ENCODE assay signal across 8 cellular contexts in the genomic region with DNA sequence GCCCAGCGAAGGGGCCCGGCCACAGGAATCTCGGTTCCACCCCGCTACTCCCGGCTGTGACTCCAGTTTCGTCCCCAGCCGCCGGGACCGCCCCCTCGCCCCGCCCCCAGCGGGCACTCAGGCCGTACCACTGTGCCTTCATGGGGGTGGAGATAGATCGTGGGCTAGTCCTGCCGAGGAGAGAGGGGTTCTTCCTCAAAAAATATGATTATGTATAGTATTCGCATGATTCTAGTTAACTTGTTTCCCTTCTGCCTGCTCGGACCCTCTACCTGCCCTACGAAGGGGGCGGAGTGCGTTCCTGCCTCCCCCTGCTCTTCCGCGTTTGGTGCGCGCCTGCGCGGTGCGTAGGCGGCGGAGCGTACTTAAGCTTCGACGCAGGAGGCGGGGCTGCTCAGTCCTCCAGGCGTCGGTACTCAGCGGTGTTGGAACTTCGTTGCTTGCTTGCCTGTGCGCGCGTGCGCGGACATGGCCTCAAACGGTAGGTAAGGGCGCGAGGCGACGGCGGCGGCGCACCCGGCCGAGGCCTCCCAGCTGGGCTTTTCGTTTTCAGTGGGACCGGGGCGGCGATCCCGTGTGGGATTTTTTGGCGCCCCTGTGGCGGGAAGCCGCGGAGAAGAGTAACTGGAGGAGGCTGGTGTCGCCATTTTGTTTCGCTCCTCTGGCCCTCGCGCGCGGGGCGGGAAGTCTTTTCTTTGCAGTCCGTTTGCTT. TPM values are rescaled to one million over a fixed set of nuclear protein-coding genes. Genes with fewer than 3 reads are reported as not detected.
DNase-seq lines count a peak whose midpoint lies in the region; ATAC-seq and TF ChIP-seq lines count a peak whose summit lies in the region.

A gene (plus strand): TSS at position 393 of the 712 bp plus-strand sequence. CDS start 76 bp downstream, at position 469.

- peaks cover 21 to 56% of the 10 kb centered on the region in 2 donors for H3K4me1 ChIP-seq in left lung

- no peaks in the 10 kb centered on the region for H3K9me3 ChIP-seq in left lung

- intact Hi-C loops in left lung (cut with DNase I) = no loop called here

- H3K27me3 ChIP-seq in BJ (ENCODE audit: control insufficient read depth, insufficient read depth, low read length) (no peaks in the 10 kb centered on the region), left lung (no peaks in the 10 kb centered on the region)

- peak within 1 kb of the TSS; percentile 94 to 96 for H3K27ac ChIP-seq in left lung

- ATAC-seq in GM19324 (IDR thresholded peaks at IDR 0.05; ENCODE audit: low FRiP score, unreplicated experiment) (peak; percentile 85), HG03460 (IDR thresholded peaks at IDR 0.05; ENCODE audit: unreplicated experiment) (peak; percentile 48), left lung (peak; percentile 87)

- H3K36me3 ChIP-seq in BJ (ENCODE audit: control insufficient read depth, insufficient read depth, low read length) (peaks cover 8% of the 10 kb centered on the region), left lung (peaks cover 0 to 29% of the 10 kb centered on the region in 2 donors)

- POLR2A ChIA-PET in BJ (lab: Charles Lee) = interaction anchor here (0.5 to 2.1 kb wide), 13 partner anchors 9 to 689 kb away, joined by 3 to 20 read pairs (median 4); a partner anchor contains a TSS

- CTCF ChIA-PET in BJ (lab: Yijun Ruan, JAX) = interaction anchor here (0.8 to 2.5 kb wide), 5 partner anchors 21 to 309 kb away, joined by 3 to 9 read pairs (median 3); no protein-coding TSS in a partner anchor

- no peak for DNase-seq in BJ (ENCODE audit: low read depth)
- DNase-seq in NCI-H69 (lab: John Stamatoyannopoulos, UW) = peak; percentile 95
- peak; percentile 91 for DNase-seq in activated CD4-positive, alpha-beta T cell treated with anti-CD3 and anti-CD28 coated beads, Interleukin-2, amount 50 U/mL, for 1 hour
- DNase-seq in cortex of kidney (lab: John Stamatoyannopoulos, UW) = peak; percentile 57
- DNase-seq in left lung = peak; percentile 92 to 96
- peak; percentile 81 for DNase-seq in stimulated activated CD4-positive, alpha-beta T cell treated with anti-CD3 and anti-CD28 coated beads, Interleukin-2, amount 100 ng/mL, for 4 hours (ENCODE audit: low read depth)

- H3K4me3 ChIP-seq in BJ (ENCODE audit: low read depth, low read length) (peak within 1 kb of the TSS; percentile 85), left lung (peak within 1 kb of the TSS; percentile 94 to 100)

- no peak for TF ChIP-seq CTCF in BJ (IDR thresholded peaks at IDR 0.05; ENCODE audit: insufficient read depth, low read depth, low read length)
- no peak for TF ChIP-seq CTCF in left lung (IDR thresholded peaks at IDR 0.05)

RNA-seq across cellular contexts. Expression of the gene that starts here (rescaled TPM):
- 109 and 113 TPM in 2 replicates for polyA plus RNA-seq in BJ (2011; rRNA removed)
- 98.8 and 103 TPM in 2 replicates for polyA minus RNA-seq in BJ (2011; rRNA and poly(A)+ RNA removed)
- 100 to 1,000 TPM; 180 to 259 TPM for total RNA-seq in left lung
